In the genomic region with DNA sequence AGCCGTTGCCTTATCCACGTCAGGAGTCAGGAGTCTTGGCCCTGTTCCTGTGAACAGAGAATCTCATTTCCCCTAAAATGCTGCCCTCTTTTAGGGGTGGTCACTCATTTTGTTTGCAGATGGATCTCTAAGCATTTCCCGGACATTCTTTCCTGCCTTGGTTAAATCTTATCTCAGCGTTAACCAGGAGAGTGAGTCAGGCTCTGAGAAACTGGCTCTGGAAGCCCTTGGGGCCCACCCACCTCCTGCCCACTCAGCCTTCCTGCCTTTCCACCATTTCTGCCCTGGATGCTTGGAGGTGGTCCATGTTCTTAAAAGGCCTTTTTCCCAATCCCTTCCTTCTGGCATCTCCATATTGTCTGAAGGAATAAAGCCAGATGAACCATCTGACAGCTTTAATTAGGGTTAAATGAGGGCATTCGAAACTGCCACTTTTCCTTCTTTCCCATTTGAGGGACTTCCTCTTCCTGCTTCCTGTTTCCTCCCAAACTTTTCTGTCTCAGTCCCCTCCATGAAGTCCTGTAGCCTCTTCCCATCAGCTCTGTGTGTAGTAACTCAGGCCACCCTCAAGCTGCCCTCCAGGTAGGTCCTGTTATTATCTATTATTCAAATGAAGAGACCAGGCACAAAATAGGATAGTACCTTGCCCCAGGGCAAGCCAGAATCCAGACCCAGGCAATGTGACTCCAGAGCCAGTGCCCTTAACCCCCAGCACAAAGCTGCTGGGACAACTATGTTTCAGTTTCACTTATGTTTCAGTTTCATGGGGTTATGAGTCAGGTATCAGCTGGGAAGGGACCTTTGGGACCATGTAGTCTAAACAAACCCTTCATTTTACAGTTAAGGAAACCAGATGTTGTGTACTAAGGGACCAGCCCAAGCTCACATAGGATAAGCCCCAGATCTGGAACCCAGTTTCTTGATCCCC, we compare ENCODE assay signal across 8 cellular contexts. TPM values are rescaled to one million over a fixed set of nuclear protein-coding genes. Genes with fewer than 3 reads are reported as not detected.
A peak's percentile ranks its signal among the peaks of the same experiment; 100 is the strongest.
DNase-seq lines count a peak whose midpoint lies in the region; ATAC-seq and TF ChIP-seq lines count a peak whose summit lies in the region.

No MANE protein-coding gene starts in this region.

- DNase-seq in GM03348 (ENCODE audit: low spot score): peak; percentile 69
- DNase-seq in left colon: peak in 1 of 2 donors; percentile 73
- no peak for DNase-seq in tibial artery
- no peak for DNase-seq in mesenteric fat pad (ENCODE audit: low spot score)
- no peak for DNase-seq in WERI-Rb-1

- peak overlapping the region; percentile 96 for H3K27ac Mint-ChIP-seq in activated naive CD4-positive, alpha-beta T cell treated with anti-CD3 and anti-CD28 coated beads, Interleukin-2, amount 50 U/mL, for 24 hours

- H3K4me3 ChIP-seq in KMS-11 (IDR thresholded peaks at IDR 0.05; ENCODE audit: insufficient read depth, low read depth, low read length) (peak overlapping the region; percentile 30), tibial artery (no peak overlapping the region), WERI-Rb-1 (ENCODE audit: low read depth, low read length) (no peak overlapping the region)

- peaks cover 91% of the 10 kb centered on the region for H3K4me1 Mint-ChIP-seq in activated naive CD4-positive, alpha-beta T cell treated with anti-CD3 and anti-CD28 coated beads, Interleukin-2, amount 50 U/mL, for 24 hours

- no peak overlapping the region for H3K9ac ChIP-seq in KMS-11

- peaks cover 98% of the 10 kb centered on the region for H3K79me2 ChIP-seq in KMS-11 (ENCODE audit: insufficient read depth, low read depth)

- H3K9me3 Mint-ChIP-seq in activated naive CD4-positive, alpha-beta T cell treated with anti-CD3 and anti-CD28 coated beads, Interleukin-2, amount 50 U/mL, for 24 hours: no peaks in the 10 kb centered on the region

- H2AFZ ChIP-seq in KMS-11 (ENCODE audit: low read depth): no peak overlapping the region

- H3K27me3 Mint-ChIP-seq in activated naive CD4-positive, alpha-beta T cell treated with anti-CD3 and anti-CD28 coated beads, Interleukin-2, amount 50 U/mL, for 24 hours: no peaks in the 10 kb centered on the region

- H3K9me3 ChIP-seq in tibial artery (no peaks in the 10 kb centered on the region), WERI-Rb-1 (ENCODE audit: severe bottlenecking) (no peaks in the 10 kb centered on the region)

- ATAC-seq in GM21576 (IDR thresholded peaks at IDR 0.05; ENCODE audit: unreplicated experiment) (peak; percentile 83), left colon (peak; percentile 73)

- H3K27ac ChIP-seq in KMS-11 (peak overlapping the region; percentile 7; the same call in 1 of the 2 replicates), tibial artery (peak overlapping the region; percentile 80 to 81), WERI-Rb-1 (no peak overlapping the region)

- intact Hi-C loops in left colon (cut with DNase I, micrococcal nuclease) (no loop called here), tibial artery (cut with DNase I; ENCODE audit: low total_unique reads) (no loop called here)

- H3K4me1 ChIP-seq in KMS-11 (ENCODE audit: low read depth, poor library complexity, severe bottlenecking) (peaks cover 78% of the 10 kb centered on the region), tibial artery (peaks cover 0 to 49% (median 40%) of the 10 kb centered on the region in 4 donors)

- H3K4me2 ChIP-seq in KMS-11: peak overlapping the region; percentile 61

- TF ChIP-seq CTCF in KMS-11 (conservative IDR thresholded peaks at IDR 0.05; ENCODE audit: low read depth, low read length) (no peak), tibial artery (IDR thresholded peaks at IDR 0.05) (no peak), WERI-Rb-1 (IDR thresholded peaks at IDR 0.05; ENCODE audit: low read depth, low read length) (no peak)

- peak overlapping the region; percentile 81 for H3K4me3 Mint-ChIP-seq in activated naive CD4-positive, alpha-beta T cell treated with anti-CD3 and anti-CD28 coated beads, Interleukin-2, amount 50 U/mL, for 24 hours

- H3K36me3 ChIP-seq in KMS-11 (ENCODE audit: insufficient read depth) (no peaks in the 10 kb centered on the region), tibial artery (no peaks in the 10 kb centered on the region), WERI-Rb-1 (peaks cover 7% of the 10 kb centered on the region)

- H3K27me3 ChIP-seq in KMS-11 (ENCODE audit: insufficient read depth, low read depth) (no peaks in the 10 kb centered on the region), tibial artery (no peaks in the 10 kb centered on the region), WERI-Rb-1 (ENCODE audit: insufficient read depth, low read depth, severe bottlenecking) (no peaks in the 10 kb centered on the region)

- peaks cover 5% of the 10 kb centered on the region for H3K36me3 Mint-ChIP-seq in activated naive CD4-positive, alpha-beta T cell treated with anti-CD3 and anti-CD28 coated beads, Interleukin-2, amount 50 U/mL, for 24 hours

- H4K20me1 ChIP-seq in KMS-11 (ENCODE audit: insufficient read depth): peaks cover 9% of the 10 kb centered on the region

RNA-seq across cellular contexts. Expression of gene HK2, which starts 9.7 kb away (rescaled TPM):
- total RNA-seq in left colon (100 to 1,000 TPM; 172 to 423 TPM), mesenteric fat pad (46.2 TPM)
